In genomic region chr6:165049362-165049761, GRCh38 we compare ENCODE assay signal across 8 cellular contexts.
DNase-seq lines count a peak whose midpoint lies in the region; FAIRE-seq and TF ChIP-seq lines count a peak whose summit lies in the region.

No MANE protein-coding gene starts in this region.

- H3K4me3 ChIP-seq in cardiac muscle cell: no peak overlapping the region
- H3K4me3 ChIP-seq in bronchial epithelial cell (ENCODE audit: low read depth, low read length): no peak overlapping the region
- no peak overlapping the region for H3K4me3 ChIP-seq in colonic mucosa
- no peak overlapping the region for H3K4me3 ChIP-seq in stomach

- no peaks in the 10 kb centered on the region for H3K27me3 ChIP-seq in cardiac muscle cell
- no peaks in the 10 kb centered on the region for H3K27me3 ChIP-seq in bronchial epithelial cell (ENCODE audit: control insufficient read depth, insufficient read depth, low read length)
- no peaks in the 10 kb centered on the region for H3K27me3 ChIP-seq in colonic mucosa
- no peaks in the 10 kb centered on the region for H3K27me3 ChIP-seq in stomach

- no peaks in the 10 kb centered on the region for H3K4me1 ChIP-seq in cardiac muscle cell (ENCODE audit: low read depth)
- H3K4me1 ChIP-seq in colonic mucosa: no peaks in the 10 kb centered on the region
- H3K4me1 ChIP-seq in stomach: no peaks in the 10 kb centered on the region

- H3K9ac ChIP-seq in colonic mucosa (ENCODE audit: low read depth in 2 of 2, low read length in 2 of 2): no peak overlapping the region

- H3K36me3 ChIP-seq in cardiac muscle cell (no peaks in the 10 kb centered on the region), bronchial epithelial cell (ENCODE audit: control insufficient read depth, insufficient read depth, low read length) (no peaks in the 10 kb centered on the region), colonic mucosa (no peaks in the 10 kb centered on the region), stomach (no peaks in the 10 kb centered on the region)

- intact Hi-C loops in cardiac septum (cut with DNase I): no loop called here
- intact Hi-C loops in colonic mucosa (cut with DNase I): no loop called here
- intact Hi-C loops in stomach (cut with DNase I; ENCODE audit: low total_unique reads): no loop called here

- TF ChIP-seq CTCF in cardiac muscle cell (IDR thresholded peaks at IDR 0.05; ENCODE audit: low read depth, low read length): peak; percentile 35
- TF ChIP-seq CTCF in bronchial epithelial cell (IDR thresholded peaks at IDR 0.05; ENCODE audit: insufficient read depth, low read length, severe bottlenecking): peak; percentile 40
- TF ChIP-seq CTCF in colonic mucosa (IDR thresholded peaks at IDR 0.05): no peak
- TF ChIP-seq CTCF in stomach (IDR thresholded peaks at IDR 0.05): no peak

- DNase-seq in cardiac muscle cell (ENCODE audit: low read depth in 1 of 2, low spot score in 1 of 2) (peak; percentile 28 to 50), cardiac septum (ENCODE audit: low spot score) (no peak), NCI-H1105 (lab: John Stamatoyannopoulos, UW) (peak; percentile 73), bronchial epithelial cell (ENCODE audit: low read depth) (peak; percentile 3), colonic mucosa (no peak), DMS114 treated with DMSO at 0.1 percent for 48 hours (lab: John Stamatoyannopoulos, UW; ENCODE audit: unreplicated experiment) (no peak), stomach (no peak)
- peak; percentile 23 to 44 for DNase-seq in stimulated activated CD4-positive, alpha-beta T cell treated with anti-CD3 and anti-CD28 coated beads, Interleukin-2, amount 100 ng/mL, for 24 hours

- H3K9me3 ChIP-seq in cardiac muscle cell (ENCODE audit: low read depth): no peaks in the 10 kb centered on the region
- no peaks in the 10 kb centered on the region for H3K9me3 ChIP-seq in colonic mucosa
- H3K9me3 ChIP-seq in stomach: peaks cover 3 to 52% (median 23%) of the 10 kb centered on the region in 4 donors

- no peak for FAIRE-seq in bronchial epithelial cell (lab: Jason Lieb, UNC)

- WGBS in stomach, 5 donors: 34 to 44% (median 39%) methylated on average over 7 of the region's 7 CpGs

- H3K27ac ChIP-seq in cardiac muscle cell (no peak overlapping the region), colonic mucosa (no peak overlapping the region), stomach (no peak overlapping the region)

- TF ChIP-seq EP300 in stomach (IDR thresholded peaks at IDR 0.05): no peak

- no peak for TF ChIP-seq POLR2A in stomach (IDR thresholded peaks at IDR 0.05)

Comparison
In these comparisons a context has a peak if more than half of its experiments do, and no peak if none do; other contexts are left out.
1. DNase-seq: peak in cardiac muscle cell (2 of 2), NCI-H1105 (single experiment), bronchial epithelial cell (single experiment) and stimulated activated CD4-positive, alpha-beta T cell treated with anti-CD3 and anti-CD28 coated beads, Interleukin-2, amount 100 ng/mL, for 24 hours (2 of 2); none in cardiac septum (single experiment), colonic mucosa (single experiment), DMS114 treated with DMSO at 0.1 percent for 48 hours (single experiment) and stomach (single experiment).
2. CTCF ChIP-seq: peak in cardiac muscle cell (single experiment) and bronchial epithelial cell (single experiment); none in colonic mucosa (single experiment) and stomach (0 of 7).